Comparison of ENCODE assay signal across 1 cellular context in genomic region chr2:158695744-158696143, GRCh38.
TF ChIP-seq lines count a peak whose summit lies in the region.
"Not testable (repeated sequence)": the region's sequence is repeated elsewhere in the genome, so short reads cannot be mapped to it uniquely, and the experiment has no call there.

No MANE protein-coding gene starts in this region.

TF ChIP-seq in HepG2, 621 proteins besides CTCF, POLR2A, EP300 and RAD21 (continued from another document and continues in another):
- TF ChIP-seq ZNF598 (CRISPR knock-in tag; IDR thresholded peaks at IDR 0.05; ENCODE audit: borderline replicate concordance) = 0 out of 2 replicates have a peak, but pooled peaks have one; percentile 31
- peak; percentile 87 for TF ChIP-seq ZMYM2 (CRISPR knock-in tag; IDR thresholded peaks at IDR 0.05)
- peak; percentile 48; the same call in 1 of the 2 replicates for TF ChIP-seq ZNF564 (CRISPR knock-in tag; IDR thresholded peaks at IDR 0.05)
- TF ChIP-seq HNF4G (IDR thresholded peaks at IDR 0.05; ENCODE audit: borderline replicate concordance, low read depth, low read length) = peak; percentile 97
- TF ChIP-seq HNF4G (CRISPR knock-in tag; IDR thresholded peaks at IDR 0.05; ENCODE audit: borderline replicate concordance, low read depth) = peak; percentile 98
- TF ChIP-seq ZNF430 (CRISPR knock-in tag; IDR thresholded peaks at IDR 0.05) = peak; percentile 81; the same call in 1 of the 2 replicates
- peak; percentile 79; the same call in 1 of the 2 replicates for TF ChIP-seq ZKSCAN8 (CRISPR knock-in tag; IDR thresholded peaks at IDR 0.05; ENCODE audit: borderline replicate concordance)
- peak; percentile 77 for TF ChIP-seq PPARG (CRISPR knock-in tag; conservative IDR thresholded peaks at IDR 0.05)
- TF ChIP-seq, protein P1, sequence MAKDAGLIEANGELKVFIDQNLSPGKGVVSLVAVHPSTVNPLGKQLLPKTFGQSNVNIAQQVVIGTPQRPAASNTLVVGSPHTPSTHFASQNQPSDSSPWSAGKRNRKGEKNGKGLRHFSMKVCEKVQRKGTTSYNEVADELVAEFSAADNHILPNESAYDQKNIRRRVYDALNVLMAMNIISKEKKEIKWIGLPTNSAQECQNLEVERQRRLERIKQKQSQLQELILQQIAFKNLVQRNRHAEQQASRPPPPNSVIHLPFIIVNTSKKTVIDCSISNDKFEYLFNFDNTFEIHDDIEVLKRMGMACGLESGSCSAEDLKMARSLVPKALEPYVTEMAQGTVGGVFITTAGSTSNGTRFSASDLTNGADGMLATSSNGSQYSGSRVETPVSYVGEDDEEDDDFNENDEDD (CRISPR knock-in tag; IDR thresholded peaks at IDR 0.05; ENCODE audit: borderline replicate concordance) = peak; percentile 66; the same call in 1 of the 2 replicates
- peak; percentile 38; the same call in 1 of the 2 replicates for TF ChIP-seq ATF7 (IDR thresholded peaks at IDR 0.05)
- peak; percentile 71; the same call in 1 of the 2 replicates for TF ChIP-seq ATF7 (CRISPR knock-in tag; IDR thresholded peaks at IDR 0.05)
- TF ChIP-seq, protein P2, sequence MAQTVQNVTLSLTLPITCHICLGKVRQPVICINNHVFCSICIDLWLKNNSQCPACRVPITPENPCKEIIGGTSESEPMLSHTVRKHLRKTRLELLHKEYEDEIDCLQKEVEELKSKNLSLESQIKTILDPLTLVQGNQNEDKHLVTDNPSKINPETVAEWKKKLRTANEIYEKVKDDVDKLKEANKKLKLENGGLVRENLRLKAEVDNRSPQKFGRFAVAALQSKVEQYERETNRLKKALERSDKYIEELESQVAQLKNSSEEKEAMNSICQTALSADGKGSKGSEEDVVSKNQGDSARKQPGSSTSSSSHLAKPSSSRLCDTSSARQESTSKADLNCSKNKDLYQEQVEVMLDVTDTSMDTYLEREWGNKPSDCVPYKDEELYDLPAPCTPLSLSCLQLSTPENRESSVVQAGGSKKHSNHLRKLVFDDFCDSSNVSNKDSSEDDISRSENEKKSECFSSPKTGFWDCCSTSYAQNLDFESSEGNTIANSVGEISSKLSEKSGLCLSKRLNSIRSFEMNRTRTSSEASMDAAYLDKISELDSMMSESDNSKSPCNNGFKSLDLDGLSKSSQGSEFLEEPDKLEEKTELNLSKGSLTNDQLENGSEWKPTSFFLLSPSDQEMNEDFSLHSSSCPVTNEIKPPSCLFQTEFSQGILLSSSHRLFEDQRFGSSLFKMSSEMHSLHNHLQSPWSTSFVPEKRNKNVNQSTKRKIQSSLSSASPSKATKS (CRISPR knock-in tag; IDR thresholded peaks at IDR 0.05) = peak; percentile 84; the same call in 1 of the 2 replicates
- 0 out of 2 replicates have a peak, but pooled peaks have one; percentile 36 for TF ChIP-seq ZNF337 (CRISPR knock-in tag; IDR thresholded peaks at IDR 0.05; ENCODE audit: borderline replicate concordance, low read depth)
- peak; percentile 79; the same call in 1 of the 2 replicates for TF ChIP-seq ZNF350 (CRISPR knock-in tag; IDR thresholded peaks at IDR 0.05; ENCODE audit: borderline replicate concordance, low read depth)
- peak; percentile 47; the same call in 1 of the 2 replicates for TF ChIP-seq ZNF629 (CRISPR knock-in tag; conservative IDR thresholded peaks at IDR 0.05)
- 0 out of 2 replicates have a peak, but pooled peaks have one; percentile 56 for TF ChIP-seq NFIC (IDR thresholded peaks at IDR 0.05; ENCODE audit: low read length)
- TF ChIP-seq CREM (IDR thresholded peaks at IDR 0.05) = peak; percentile 41; the same call in 1 of the 2 replicates
- TF ChIP-seq CREM (CRISPR knock-in tag; IDR thresholded peaks at IDR 0.05); MAZ (IDR thresholded peaks at IDR 0.05; ENCODE audit: borderline replicate concordance, low read depth, low read length): not testable (repeated sequence)
- TF ChIP-seq SOX13 (IDR thresholded peaks at IDR 0.05) = peak; percentile 71
- peak in 1 of 2 experiments; percentile 93; a peak in 2 of 4 replicates for TF ChIP-seq SOX13 (CRISPR knock-in tag; conservative IDR thresholded peaks at IDR 0.05 in 1 of 2, IDR thresholded peaks at IDR 0.05 in 1 of 2)
- TF ChIP-seq ZNF556 (CRISPR knock-in tag; IDR thresholded peaks at IDR 0.05; ENCODE audit: borderline replicate concordance) = peak; percentile 49; the same call in 1 of the 2 replicates
- peak; percentile 89 for TF ChIP-seq ATF3 (CRISPR knock-in tag; IDR thresholded peaks at IDR 0.05)
- TF ChIP-seq PHF21A (CRISPR knock-in tag; IDR thresholded peaks at IDR 0.05) = peak; percentile 80
- peak; percentile 92 for TF ChIP-seq ZSCAN9 (CRISPR knock-in tag; IDR thresholded peaks at IDR 0.05; ENCODE audit: borderline replicate concordance)
- TF ChIP-seq ZNF772 (CRISPR knock-in tag; IDR thresholded peaks at IDR 0.05) = peak; percentile 74; the same call in 1 of the 2 replicates
- peak; percentile 96 for TF ChIP-seq ZGPAT (CRISPR knock-in tag; IDR thresholded peaks at IDR 0.05)
- TF ChIP-seq NCOR1 (IDR thresholded peaks at IDR 0.05; ENCODE audit: borderline replicate concordance, low read length) = peak; percentile 60; the same call in 1 of the 2 replicates
- TF ChIP-seq FOXO1 (CRISPR knock-in tag; IDR thresholded peaks at IDR 0.05) = peak; percentile 93
- TF ChIP-seq KDM1A (CRISPR knock-in tag; IDR thresholded peaks at IDR 0.05) = peak; percentile 84
- peak; percentile 43; the same call in 1 of the 2 replicates for TF ChIP-seq ZNF746 (CRISPR knock-in tag; IDR thresholded peaks at IDR 0.05)
- 0 out of 3 replicates have a peak, but pooled peaks have one; percentile 23 for TF ChIP-seq MXI1 (IDR thresholded peaks at IDR 0.05; ENCODE audit: borderline replicate concordance, low read depth, low read length)
- TF ChIP-seq ZNF691 (CRISPR knock-in tag; IDR thresholded peaks at IDR 0.05; ENCODE audit: borderline replicate concordance, low read depth) = 0 out of 2 replicates have a peak, but pooled peaks have one; percentile 28
- TF ChIP-seq SAP130 (CRISPR knock-in tag; IDR thresholded peaks at IDR 0.05; ENCODE audit: low read depth) = peak; percentile 86
- TF ChIP-seq HOXA3 (CRISPR knock-in tag; IDR thresholded peaks at IDR 0.05) = peak; percentile 85
- TF ChIP-seq ZSCAN25 (CRISPR knock-in tag; IDR thresholded peaks at IDR 0.05) = peak; percentile 63; the same call in 1 of the 2 replicates
- TF ChIP-seq TCF7 (IDR thresholded peaks at IDR 0.05; ENCODE audit: low read depth) = peak; percentile 62; the same call in 1 of the 2 replicates
- TF ChIP-seq ZNF329 (CRISPR knock-in tag; IDR thresholded peaks at IDR 0.05; ENCODE audit: low read depth) = 0 out of 2 replicates have a peak, but pooled peaks have one; percentile 39
- TF ChIP-seq, protein P3, sequence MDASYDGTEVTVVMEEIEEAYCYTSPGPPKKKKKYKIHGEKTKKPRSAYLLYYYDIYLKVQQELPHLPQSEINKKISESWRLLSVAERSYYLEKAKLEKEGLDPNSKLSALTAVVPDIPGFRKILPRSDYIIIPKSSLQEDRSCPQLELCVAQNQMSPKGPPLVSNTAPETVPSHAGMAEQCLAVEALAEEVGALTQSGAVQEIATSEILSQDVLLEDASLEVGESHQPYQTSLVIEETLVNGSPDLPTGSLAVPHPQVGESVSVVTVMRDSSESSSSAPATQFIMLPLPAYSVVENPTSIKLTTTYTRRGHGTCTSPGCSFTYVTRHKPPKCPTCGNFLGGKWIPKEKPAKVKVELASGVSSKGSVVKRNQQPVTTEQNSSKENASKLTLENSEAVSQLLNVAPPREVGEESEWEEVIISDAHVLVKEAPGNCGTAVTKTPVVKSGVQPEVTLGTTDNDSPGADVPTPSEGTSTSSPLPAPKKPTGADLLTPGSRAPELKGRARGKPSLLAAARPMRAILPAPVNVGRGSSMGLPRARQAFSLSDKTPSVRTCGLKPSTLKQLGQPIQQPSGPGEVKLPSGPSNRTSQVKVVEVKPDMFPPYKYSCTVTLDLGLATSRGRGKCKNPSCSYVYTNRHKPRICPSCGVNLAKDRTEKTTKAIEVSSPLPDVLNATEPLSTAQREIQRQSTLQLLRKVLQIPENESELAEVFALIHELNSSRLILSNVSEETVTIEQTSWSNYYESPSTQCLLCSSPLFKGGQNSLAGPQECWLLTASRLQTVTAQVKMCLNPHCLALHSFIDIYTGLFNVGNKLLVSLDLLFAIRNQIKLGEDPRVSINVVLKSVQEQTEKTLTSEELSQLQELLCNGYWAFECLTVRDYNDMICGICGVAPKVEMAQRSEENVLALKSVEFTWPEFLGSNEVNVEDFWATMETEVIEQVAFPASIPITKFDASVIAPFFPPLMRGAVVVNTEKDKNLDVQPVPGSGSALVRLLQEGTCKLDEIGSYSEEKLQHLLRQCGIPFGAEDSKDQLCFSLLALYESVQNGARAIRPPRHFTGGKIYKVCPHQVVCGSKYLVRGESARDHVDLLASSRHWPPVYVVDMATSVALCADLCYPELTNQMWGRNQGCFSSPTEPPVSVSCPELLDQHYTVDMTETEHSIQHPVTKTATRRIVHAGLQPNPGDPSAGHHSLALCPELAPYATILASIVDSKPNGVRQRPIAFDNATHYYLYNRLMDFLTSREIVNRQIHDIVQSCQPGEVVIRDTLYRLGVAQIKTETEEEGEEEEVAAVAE (CRISPR knock-in tag; IDR thresholded peaks at IDR 0.05; ENCODE audit: borderline replicate concordance) = peak; percentile 67; the same call in 1 of the 2 replicates
- TF ChIP-seq ZFP90 (CRISPR knock-in tag; IDR thresholded peaks at IDR 0.05; ENCODE audit: borderline replicate concordance) = 0 out of 2 replicates have a peak, but pooled peaks have one; percentile 27
- peak; percentile 80; the same call in 1 of the 2 replicates for TF ChIP-seq HMG20B (CRISPR knock-in tag; conservative IDR thresholded peaks at IDR 0.05)
- peak; percentile 78; the same call in 1 of the 2 replicates for TF ChIP-seq SMAD3 (CRISPR knock-in tag; IDR thresholded peaks at IDR 0.05)
- TF ChIP-seq MIER3 (CRISPR knock-in tag; IDR thresholded peaks at IDR 0.05; ENCODE audit: borderline replicate concordance) = peak; percentile 92
- TF ChIP-seq HHEX (CRISPR knock-in tag; IDR thresholded peaks at IDR 0.05) = peak; percentile 78
- TF ChIP-seq ZNF781 (CRISPR knock-in tag; IDR thresholded peaks at IDR 0.05; ENCODE audit: borderline replicate concordance, not compliant biosample characterization) = peak; percentile 86
- TF ChIP-seq KLF16 (CRISPR knock-in tag; IDR thresholded peaks at IDR 0.05) = peak in 1 of 2 experiments; percentile 95; a peak in 2 of 4 replicates
- TF ChIP-seq, protein P4, sequence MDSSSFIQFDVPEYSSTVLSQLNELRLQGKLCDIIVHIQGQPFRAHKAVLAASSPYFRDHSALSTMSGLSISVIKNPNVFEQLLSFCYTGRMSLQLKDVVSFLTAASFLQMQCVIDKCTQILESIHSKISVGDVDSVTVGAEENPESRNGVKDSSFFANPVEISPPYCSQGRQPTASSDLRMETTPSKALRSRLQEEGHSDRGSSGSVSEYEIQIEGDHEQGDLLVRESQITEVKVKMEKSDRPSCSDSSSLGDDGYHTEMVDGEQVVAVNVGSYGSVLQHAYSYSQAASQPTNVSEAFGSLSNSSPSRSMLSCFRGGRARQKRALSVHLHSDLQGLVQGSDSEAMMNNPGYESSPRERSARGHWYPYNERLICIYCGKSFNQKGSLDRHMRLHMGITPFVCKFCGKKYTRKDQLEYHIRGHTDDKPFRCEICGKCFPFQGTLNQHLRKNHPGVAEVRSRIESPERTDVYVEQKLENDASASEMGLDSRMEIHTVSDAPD (CRISPR knock-in tag; IDR thresholded peaks at IDR 0.05) = 0 out of 2 replicates have a peak, but pooled peaks have one; percentile 47
- TF ChIP-seq, protein P5, sequence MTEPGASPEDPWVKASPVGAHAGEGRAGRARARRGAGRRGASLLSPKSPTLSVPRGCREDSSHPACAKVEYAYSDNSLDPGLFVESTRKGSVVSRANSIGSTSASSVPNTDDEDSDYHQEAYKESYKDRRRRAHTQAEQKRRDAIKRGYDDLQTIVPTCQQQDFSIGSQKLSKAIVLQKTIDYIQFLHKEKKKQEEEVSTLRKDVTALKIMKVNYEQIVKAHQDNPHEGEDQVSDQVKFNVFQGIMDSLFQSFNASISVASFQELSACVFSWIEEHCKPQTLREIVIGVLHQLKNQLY (CRISPR knock-in tag; IDR thresholded peaks at IDR 0.05) = peak; percentile 88
- peak; percentile 63 for TF ChIP-seq KAT8 (CRISPR knock-in tag; IDR thresholded peaks at IDR 0.05)
- 0 out of 2 replicates have a peak, but pooled peaks have one; percentile 74 for TF ChIP-seq TOE1 (CRISPR knock-in tag; IDR thresholded peaks at IDR 0.05)
- peak; percentile 42; the same call in 1 of the 2 replicates for TF ChIP-seq MAZ (CRISPR knock-in tag; IDR thresholded peaks at IDR 0.05; ENCODE audit: low read depth)
- TF ChIP-seq, protein P6, sequence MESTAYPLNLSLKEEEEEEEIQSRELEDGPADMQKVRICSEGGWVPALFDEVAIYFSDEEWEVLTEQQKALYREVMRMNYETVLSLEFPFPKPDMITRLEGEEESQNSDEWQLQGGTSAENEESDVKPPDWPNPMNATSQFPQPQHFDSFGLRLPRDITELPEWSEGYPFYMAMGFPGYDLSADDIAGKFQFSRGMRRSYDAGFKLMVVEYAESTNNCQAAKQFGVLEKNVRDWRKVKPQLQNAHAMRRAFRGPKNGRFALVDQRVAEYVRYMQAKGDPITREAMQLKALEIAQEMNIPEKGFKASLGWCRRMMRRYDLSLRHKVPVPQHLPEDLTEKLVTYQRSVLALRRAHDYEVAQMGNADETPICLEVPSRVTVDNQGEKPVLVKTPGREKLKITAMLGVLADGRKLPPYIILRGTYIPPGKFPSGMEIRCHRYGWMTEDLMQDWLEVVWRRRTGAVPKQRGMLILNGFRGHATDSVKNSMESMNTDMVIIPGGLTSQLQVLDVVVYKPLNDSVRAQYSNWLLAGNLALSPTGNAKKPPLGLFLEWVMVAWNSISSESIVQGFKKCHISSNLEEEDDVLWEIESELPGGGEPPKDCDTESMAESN (CRISPR knock-in tag; conservative IDR thresholded peaks at IDR 0.05) = peak; percentile 76
- TF ChIP-seq BORCS8-MEF2B (CRISPR knock-in tag; IDR thresholded peaks at IDR 0.05) = peak; percentile 69
